Comparison of ENCODE assay signal across 9 cellular contexts in the genomic region with DNA sequence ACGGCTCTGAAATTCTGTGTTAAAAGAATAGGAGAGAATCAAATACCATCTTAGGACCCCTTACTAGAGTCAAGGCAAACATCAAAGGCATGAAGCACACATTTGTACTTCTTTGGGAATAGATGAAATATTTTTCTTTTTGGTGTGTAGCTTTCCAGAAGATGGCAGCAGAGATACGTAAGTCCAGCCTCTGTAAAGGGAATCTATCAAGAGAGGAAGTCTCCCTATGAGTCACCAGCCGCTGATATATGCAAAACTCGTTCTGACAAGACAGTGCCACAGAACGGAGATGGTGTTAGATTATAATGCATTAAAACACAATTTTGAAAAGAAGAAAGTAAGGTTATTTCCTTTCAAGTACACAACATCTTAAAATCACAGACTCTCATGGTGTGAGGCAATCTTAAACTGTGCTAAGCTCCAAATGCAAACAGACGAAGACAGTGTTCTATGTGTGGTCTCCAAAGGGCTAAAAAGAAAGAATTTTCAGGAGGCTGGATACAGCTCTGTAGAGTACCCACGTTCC.
DNase-seq lines count a peak whose midpoint lies in the region; ATAC-seq and TF ChIP-seq lines count a peak whose summit lies in the region.
"Had no signal": no experiment of that assay in that cellular context is flagged by ENCODE, and none has a peak within 500 bp of the region (broad histone marks: within the 10 kb centered on the region; RNA-seq: fewer than 3 reads in every experiment).

No MANE protein-coding gene starts in this region.

- H3K27me3 Mint-ChIP-seq in CD8-positive, alpha-beta memory T cell, result peaks cover 0 to 3% of the 10 kb centered on the region in 2 donors
- H3K27me3 Mint-ChIP-seq in effector memory CD8-positive, alpha-beta T cell, result peaks cover 6 to 9% of the 10 kb centered on the region in 2 donors
- H3K27me3 Mint-ChIP-seq in mesothelial cell of epicardium (ENCODE audit: low read depth), result peaks cover 4% of the 10 kb centered on the region
- H3K27me3 Mint-ChIP-seq: activated naive CD8-positive, alpha-beta T cell had no signal

- no peak overlapping the region for H3K4me3 ChIP-seq in CD8-positive, alpha-beta memory T cell (ENCODE audit: low read length)
- H3K4me3 ChIP-seq in WERI-Rb-1 (ENCODE audit: low read depth, low read length), result no peak overlapping the region

- CTCF ChIA-PET in CD8-positive, alpha-beta memory T cell (lab: Charles Lee), result interaction anchor here (1.5 to 1.7 kb wide), 2 partner anchors 19 to 463 kb away, joined by 4 read pairs; no protein-coding TSS in a partner anchor

- H3K4me3 Mint-ChIP-seq in CD8-positive, alpha-beta memory T cell, result no peak overlapping the region
- no peak overlapping the region for H3K4me3 Mint-ChIP-seq in effector memory CD8-positive, alpha-beta T cell
- H3K4me3 Mint-ChIP-seq in mesothelial cell of epicardium, result no peak overlapping the region
- no peak overlapping the region for H3K4me3 Mint-ChIP-seq in stimulated activated effector memory CD8-positive, alpha-beta T cell treated with anti-CD3 and anti-CD28 coated beads, Interleukin-12 subunit alpha, Interleukin-12 subunit beta, amount 100 ng/mL, for 72 hours
- H3K4me3 Mint-ChIP-seq: activated naive CD8-positive, alpha-beta T cell had no signal

- TF ChIP-seq CTCF in WERI-Rb-1 (IDR thresholded peaks at IDR 0.05; ENCODE audit: low read depth, low read length), result peak; percentile 54
- TF ChIP-seq CTCF in mesothelial cell of epicardium (IDR thresholded peaks at IDR 0.05; ENCODE audit: unreplicated experiment), result peak; percentile 44

- no peak overlapping the region for H3K27ac ChIP-seq in CD8-positive, alpha-beta memory T cell (ENCODE audit: low read depth, low read length)
- no peak overlapping the region for H3K27ac ChIP-seq in WERI-Rb-1

- POLR2A ChIA-PET in CD8-positive, alpha-beta memory T cell (lab: Charles Lee), result no interaction called here

- H3K4me1 ChIP-seq in CD8-positive, alpha-beta memory T cell (ENCODE audit: insufficient read depth, low read length), result peaks cover 7% of the 10 kb centered on the region

- H3K27me3 ChIP-seq in CD8-positive, alpha-beta memory T cell (ENCODE audit: insufficient read depth, low read length, poor library complexity, severe bottlenecking), result no peaks in the 10 kb centered on the region
- H3K27me3 ChIP-seq in WERI-Rb-1 (ENCODE audit: insufficient read depth, low read depth, severe bottlenecking), result no peaks in the 10 kb centered on the region

- ATAC-seq in HG03196 (IDR thresholded peaks at IDR 0.05; ENCODE audit: unreplicated experiment), result peak; percentile 99
- peak; percentile 97 for ATAC-seq in effector memory CD8-positive, alpha-beta T cell (replicated peaks)
- ATAC-seq in stimulated activated effector memory CD8-positive, alpha-beta T cell treated with anti-CD3 and anti-CD28 coated beads, Interleukin-12 subunit alpha, Interleukin-12 subunit beta, amount 100 ng/mL, for 72 hours, result peak; percentile 99

- H3K36me3 Mint-ChIP-seq in CD8-positive, alpha-beta memory T cell, result peaks cover 0 to 5% (median 0%) of the 10 kb centered on the region in 3 donors
- H3K36me3 Mint-ChIP-seq in effector memory CD8-positive, alpha-beta T cell (ENCODE audit: insufficient read depth), result no peaks in the 10 kb centered on the region
- H3K36me3 Mint-ChIP-seq in mesothelial cell of epicardium, result no peaks in the 10 kb centered on the region
- no peaks in the 10 kb centered on the region for H3K36me3 Mint-ChIP-seq in stimulated activated effector memory CD8-positive, alpha-beta T cell treated with anti-CD3 and anti-CD28 coated beads, Interleukin-12 subunit alpha, Interleukin-12 subunit beta, amount 100 ng/mL, for 72 hours

- H3K4me1 Mint-ChIP-seq in CD8-positive, alpha-beta memory T cell, result no peaks in the 10 kb centered on the region
- H3K4me1 Mint-ChIP-seq in effector memory CD8-positive, alpha-beta T cell (ENCODE audit: low read depth in 2 of 2), result no peaks in the 10 kb centered on the region
- no peaks in the 10 kb centered on the region for H3K4me1 Mint-ChIP-seq in mesothelial cell of epicardium
- no peaks in the 10 kb centered on the region for H3K4me1 Mint-ChIP-seq in stimulated activated effector memory CD8-positive, alpha-beta T cell treated with anti-CD3 and anti-CD28 coated beads, Interleukin-12 subunit alpha, Interleukin-12 subunit beta, amount 100 ng/mL, for 72 hours

- no peaks in the 10 kb centered on the region for H3K9me3 Mint-ChIP-seq in CD8-positive, alpha-beta memory T cell
- no peaks in the 10 kb centered on the region for H3K9me3 Mint-ChIP-seq in effector memory CD8-positive, alpha-beta T cell
- H3K9me3 Mint-ChIP-seq in mesothelial cell of epicardium, result peaks cover 9% of the 10 kb centered on the region
- no peaks in the 10 kb centered on the region for H3K9me3 Mint-ChIP-seq in stimulated activated effector memory CD8-positive, alpha-beta T cell treated with anti-CD3 and anti-CD28 coated beads, Interleukin-12 subunit alpha, Interleukin-12 subunit beta, amount 100 ng/mL, for 72 hours

- DNase-seq in CD8-positive, alpha-beta memory T cell, result peak in 4 of 5 donors; percentile 34 to 72 (median 56)
- DNase-seq in GM19240 (ENCODE audit: insufficient read length, low spot score) (peak; percentile 76), NCI-H2196 treated with DMSO at 0.1 percent for 48 hours (lab: John Stamatoyannopoulos, UW; ENCODE audit: unreplicated experiment) (peak; percentile 6), WERI-Rb-1 (peak; percentile 43), mesothelial cell of epicardium (ENCODE audit: low spot score in 2 of 2, unreplicated experiment in 2 of 2) (no peak)
- DNase-seq in effector memory CD8-positive, alpha-beta T cell, result peak; percentile 51 to 60 (median 56)
- peak; percentile 11 to 55 for DNase-seq in stimulated activated effector memory CD8-positive, alpha-beta T cell treated with anti-CD3 and anti-CD28 coated beads, Interleukin-12 subunit alpha, Interleukin-12 subunit beta, amount 100 ng/mL, for 72 hours (ENCODE audit: low spot score in 2 of 2)

- H3K36me3 ChIP-seq in CD8-positive, alpha-beta memory T cell (ENCODE audit: insufficient read depth, low read length), result no peaks in the 10 kb centered on the region
- no peaks in the 10 kb centered on the region for H3K36me3 ChIP-seq in WERI-Rb-1

- no peaks in the 10 kb centered on the region for H3K9me3 ChIP-seq in CD8-positive, alpha-beta memory T cell (ENCODE audit: low read length)
- H3K9me3 ChIP-seq in WERI-Rb-1 (ENCODE audit: severe bottlenecking), result peaks cover 3% of the 10 kb centered on the region

- H3K27ac Mint-ChIP-seq in CD8-positive, alpha-beta memory T cell, result no peak overlapping the region
- H3K27ac Mint-ChIP-seq in effector memory CD8-positive, alpha-beta T cell, result no peak overlapping the region
- H3K27ac Mint-ChIP-seq in mesothelial cell of epicardium, result no peak overlapping the region
- no peak overlapping the region for H3K27ac Mint-ChIP-seq in stimulated activated effector memory CD8-positive, alpha-beta T cell treated with anti-CD3 and anti-CD28 coated beads, Interleukin-12 subunit alpha, Interleukin-12 subunit beta, amount 100 ng/mL, for 72 hours
- H3K27ac Mint-ChIP-seq: activated naive CD8-positive, alpha-beta T cell had no signal

Comparison
In these comparisons a context has a peak if more than half of its experiments do, and no peak if none do; other contexts are left out.
1. DNase-seq: peak in CD8-positive, alpha-beta memory T cell (4 of 5), GM19240 (single experiment), NCI-H2196 treated with DMSO at 0.1 percent for 48 hours (single experiment), WERI-Rb-1 (single experiment), effector memory CD8-positive, alpha-beta T cell (3 of 3) and stimulated activated effector memory CD8-positive, alpha-beta T cell treated with anti-CD3 and anti-CD28 coated beads, Interleukin-12 subunit alpha, Interleukin-12 subunit beta, amount 100 ng/mL, for 72 hours (2 of 2); none in mesothelial cell of epicardium (0 of 2).
2. Peak in every context shown above with its lines, with median percentiles within 50 percentile points of each other: ATAC-seq.